ENCODE assay signal across 18 cellular contexts in genomic region chr10:126528320-126528835, GRCh38.
DNase-seq lines count a peak whose midpoint lies in the region; ATAC-seq, FAIRE-seq and TF ChIP-seq lines count a peak whose summit lies in the region.
"Had no signal": no experiment of that assay in that cellular context is flagged by ENCODE, and none has a peak within 500 bp of the region (broad histone marks: within the 10 kb centered on the region; RNA-seq: fewer than 3 reads in every experiment).

No MANE protein-coding gene starts in this region.

- H3K79me2 ChIP-seq in HepG2 (ENCODE audit: insufficient read depth, low read length), result no peaks in the 10 kb centered on the region

- peaks cover 3% of the 10 kb centered on the region for H3K9me3 Mint-ChIP-seq in type B pancreatic cell

- peak; percentile 26 for DNase-seq in LNCaP clone FGC (ENCODE audit: low read depth)
- peak; percentile 68 for DNase-seq in epithelial cell of esophagus (ENCODE audit: low read depth)
- no peak for DNase-seq in HepG2 (ENCODE audit: low spot score)
- DNase-seq in type B pancreatic cell (ENCODE audit: extremely low spot score, unreplicated experiment), result no peak
- DNase-seq in NK-92 treated with Interleukin-12 subunit alpha and Interleukin-12 subunit beta, amount 100 ng/mL, for 24 hours (lab: John Stamatoyannopoulos, UW), result no peak
- DNase-seq in anterior cingulate cortex (lab: John Stamatoyannopoulos, UW), result no peak
- DNase-seq in NAMALWA (ENCODE audit: low spot score), result no peak
- DNase-seq: 8988T; AML-193; Caco-2; CD8-positive, alpha-beta memory T cell; DND-41; GDM1 had no signal

- no peaks in the 10 kb centered on the region; a peak in 1 of 5 replicates for H3K27me3 ChIP-seq in HepG2 (ENCODE audit: control insufficient read depth in 1 of 2, insufficient read depth in 2 of 2, low read length in 2 of 2)
- H3K27me3 ChIP-seq: BLaER1 had no signal

- no peaks in the 10 kb centered on the region for H3K9me3 ChIP-seq in HepG2 (ENCODE audit: low read length)
- H3K9me3 ChIP-seq: BLaER1, Caco-2 had no signal

- H3K9ac ChIP-seq in HepG2 (ENCODE audit: insufficient read depth, low read depth, low read length), result no peak overlapping the region
- H3K9ac ChIP-seq: BLaER1 had no signal

- CTCF ChIA-PET in HepG2 (lab: Yijun Ruan, JAX; ENCODE audit: low intra/inter-chr PET ratio, low total read pairs), result no interaction called here

- H3K4me3 ChIP-seq in LNCaP clone FGC (ENCODE audit: low read depth, low read length), result no peak overlapping the region
- no peak overlapping the region for H3K4me3 ChIP-seq in epithelial cell of esophagus (ENCODE audit: low read length)
- no peak overlapping the region for H3K4me3 ChIP-seq in HepG2 (replicated peaks in 1 of 3; ENCODE audit: insufficient read depth in 1 of 3, low read depth in 2 of 3, low read length in 3 of 3)
- H3K4me3 ChIP-seq: BLaER1 had no signal

- POLR2A ChIA-PET in HepG2 (lab: Yijun Ruan, JAX), result no interaction called here

- ATAC-seq in HepG2 (no peak), GM21717 (IDR thresholded peaks at IDR 0.05; ENCODE audit: unreplicated experiment) (no peak)
- ATAC-seq: HCT116 had no signal

- H3K4me2 ChIP-seq in HepG2 (ENCODE audit: low read depth, low read length), result no peak overlapping the region
- H3K4me2 ChIP-seq: BLaER1 had no signal

- H3K36me3 ChIP-seq in HepG2 (replicated peaks in 1 of 2; ENCODE audit: control insufficient read depth in 1 of 2, insufficient read depth in 2 of 2, low read length in 2 of 2), result no peaks in the 10 kb centered on the region
- H3K36me3 ChIP-seq: BLaER1 had no signal

- no peak for TF ChIP-seq EP300 in HepG2 (IDR thresholded peaks at IDR 0.05; ENCODE audit: low read depth in 2 of 2, low read length in 2 of 2)
- TF ChIP-seq EP300 in HepG2 (CRISPR knock-in tag; IDR thresholded peaks at IDR 0.05; ENCODE audit: borderline replicate concordance), result no peak

- no peaks in the 10 kb centered on the region for H3K4me1 ChIP-seq in HepG2 (ENCODE audit: insufficient read depth, low read length)
- H3K4me1 ChIP-seq: BLaER1, Caco-2 had no signal

- BruUV-seq in HepG2 (replicated peaks; lab: Mats Ljungman, UMichigan), result no TSS peak

- FAIRE-seq in HepG2 (lab: Jason Lieb, UNC), result no peak
- FAIRE-seq: GM12892, H54 had no signal

- no peaks in the 10 kb centered on the region for H3K36me3 Mint-ChIP-seq in type B pancreatic cell
- H3K36me3 Mint-ChIP-seq: CD8-positive, alpha-beta memory T cell had no signal

- intact Hi-C loops in HepG2 (cut with micrococcal nuclease; ENCODE audit: unreplicated experiment), result no loop called here

- no peaks in the 10 kb centered on the region for H4K20me1 ChIP-seq in HepG2 (ENCODE audit: insufficient read depth, low read length)
- H4K20me1 ChIP-seq: BLaER1 had no signal

- peaks cover 7% of the 10 kb centered on the region for H3K4me1 Mint-ChIP-seq in type B pancreatic cell (ENCODE audit: unreplicated experiment)
- H3K4me1 Mint-ChIP-seq: CD8-positive, alpha-beta memory T cell had no signal

- no peak overlapping the region for H3K27ac ChIP-seq in HepG2 (ENCODE audit: extremely low read length, insufficient read depth, low read length)
- H3K27ac ChIP-seq: BLaER1 had no signal

- no peak overlapping the region for H2AFZ ChIP-seq in HepG2 (ENCODE audit: low read length)

- in situ Hi-C loops in HepG2 (cut with HindIII; ENCODE audit: extremely low pct_ligation_motif_present, low pct_unique_long_range_greater_than_20kb), result no loop called here

- peak overlapping the region; percentile 78 for H3K27ac Mint-ChIP-seq in type B pancreatic cell
- H3K27ac Mint-ChIP-seq: CD8-positive, alpha-beta memory T cell had no signal

- TF ChIP-seq POLR2A in HepG2 (IDR thresholded peaks at IDR 0.05; ENCODE audit: insufficient read depth in 1 of 2, low read depth in 2 of 2, low read length in 2 of 2), result no peak

- peaks cover 5% of the 10 kb centered on the region for H3K27me3 Mint-ChIP-seq in type B pancreatic cell

- under 1% methylated on average over 3 of the region's 8 CpGs for WGBS in HepG2 (ENCODE audit: low lambda C conversion rate)

- TF ChIP-seq RAD21 in HepG2 (CRISPR knock-in tag; IDR thresholded peaks at IDR 0.05), result no peak

- TF ChIP-seq CTCF in LNCaP clone FGC (IDR thresholded peaks at IDR 0.05; ENCODE audit: control insufficient read depth, extremely low read depth, insufficient read depth) (no peak), epithelial cell of esophagus (IDR thresholded peaks at IDR 0.05; ENCODE audit: insufficient read depth, low read depth, low read length, missing control alignments) (no peak), HepG2 (CRISPR knock-in tag; IDR thresholded peaks at IDR 0.05) (no peak), type B pancreatic cell (conservative IDR thresholded peaks at IDR 0.05) (no peak)

- no peak overlapping the region for H3K4me3 Mint-ChIP-seq in type B pancreatic cell
- H3K4me3 Mint-ChIP-seq: CD8-positive, alpha-beta memory T cell had no signal

TF ChIP-seq in HepG2, 621 proteins besides CTCF, POLR2A, EP300 and RAD21:
- TF ChIP-seq ZMYM4 (CRISPR knock-in tag; IDR thresholded peaks at IDR 0.05), result no peak
- peak; percentile 28; the same call in 1 of the 2 replicates for TF ChIP-seq ZNF629 (CRISPR knock-in tag; conservative IDR thresholded peaks at IDR 0.05)
- TF ChIP-seq SNAPC4 (CRISPR knock-in tag; IDR thresholded peaks at IDR 0.05), result no peak
- TF ChIP-seq ZNF34 (CRISPR knock-in tag; IDR thresholded peaks at IDR 0.05; ENCODE audit: borderline replicate concordance), result no peak
- no peak for TF ChIP-seq FUBP1 (CRISPR knock-in tag; IDR thresholded peaks at IDR 0.05; ENCODE audit: borderline replicate concordance)

Comparison
In these comparisons a context has a peak if more than half of its experiments do, and no peak if none do; other contexts are left out.
1. DNase-seq: peak in LNCaP clone FGC (single experiment) and epithelial cell of esophagus (single experiment); none in HepG2 (single experiment), type B pancreatic cell (single experiment), NK-92 treated with Interleukin-12 subunit alpha and Interleukin-12 subunit beta, amount 100 ng/mL, for 24 hours (single experiment), anterior cingulate cortex (0 of 58) and NAMALWA (single experiment).